Comparison of ENCODE assay signal across 16 cellular contexts in the genomic region with DNA sequence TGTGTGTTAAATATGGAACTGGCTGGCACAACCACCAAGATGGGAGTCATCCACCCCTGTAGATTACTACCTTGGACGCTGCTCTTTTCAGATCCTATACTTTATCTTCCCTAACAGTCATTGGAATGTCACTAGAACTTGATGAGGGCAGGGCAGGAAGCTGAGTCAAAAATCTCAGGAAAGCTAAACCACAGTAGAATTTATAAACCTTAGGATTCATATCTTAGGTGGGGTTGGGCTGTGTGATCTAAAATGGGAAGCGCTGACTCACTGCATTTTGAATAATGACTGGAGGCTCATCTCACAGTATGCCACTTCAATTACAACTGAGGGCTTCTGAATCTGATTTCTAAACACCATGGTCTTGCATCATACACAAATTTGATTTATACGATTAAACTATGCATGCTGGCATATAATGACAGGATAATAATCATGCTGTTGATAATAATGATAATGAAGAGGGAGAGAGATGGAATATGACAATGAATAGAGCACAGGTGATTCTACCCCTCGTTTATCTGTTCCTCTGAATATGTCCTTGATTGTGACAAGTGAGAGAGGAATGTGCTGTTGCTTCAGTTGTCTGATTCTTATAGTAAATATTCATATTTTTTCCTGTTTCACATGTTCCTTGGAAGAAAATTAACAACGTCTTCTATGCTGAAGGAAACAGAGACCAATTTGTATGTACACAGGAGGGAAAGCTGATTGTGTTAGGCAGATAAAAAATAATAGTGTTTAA.
DNase-seq lines count a peak whose midpoint lies in the region; ATAC-seq and TF ChIP-seq lines count a peak whose summit lies in the region.
"Had no signal": no experiment of that assay in that cellular context is flagged by ENCODE, and none has a peak within 500 bp of the region (broad histone marks: within the 10 kb centered on the region; RNA-seq: fewer than 3 reads in every experiment).

No MANE protein-coding gene starts in this region.

- intact Hi-C loops in MCF 10A (cut with micrococcal nuclease) = no loop called here
- intact Hi-C loops in breast epithelium (cut with DNase I; ENCODE audit: low total_unique reads) = no loop called here
- intact Hi-C loops in sciatic nerve (cut with DNase I) = no loop called here

- BruUV-seq in MCF 10A (replicated peaks; lab: Mats Ljungman, UMichigan) = TSS peak; percentile 65

- H3K4me2 ChIP-seq in skeletal muscle satellite cell (ENCODE audit: low read length) = peak overlapping the region; percentile 11

- ATAC-seq in HG02763 (IDR thresholded peaks at IDR 0.05; ENCODE audit: unreplicated experiment) (no peak), sciatic nerve (no peak)
- ATAC-seq: right lobe of liver had no signal

- no peak overlapping the region for H3K27ac ChIP-seq in breast epithelium
- H3K27ac ChIP-seq: right lobe of liver, testis had no signal

- no peak for TF ChIP-seq POLR2A in breast epithelium (IDR thresholded peaks at IDR 0.05)

- POLR2A ChIA-PET in MCF 10A (lab: Yijun Ruan, JAX) = interaction anchor here (0.7 to 1.0 kb wide), 3 partner anchors 9 to 65 kb away, joined by 3 to 4 read pairs (median 3); no protein-coding TSS in a partner anchor

- H3K36me3 ChIP-seq in breast epithelium = no peaks in the 10 kb centered on the region
- H3K36me3 ChIP-seq in skeletal muscle satellite cell (ENCODE audit: insufficient read depth, low read length) = no peaks in the 10 kb centered on the region
- H3K36me3 ChIP-seq: right lobe of liver had no signal

- H3K4me3 ChIP-seq in breast epithelium = no peak overlapping the region
- no peak overlapping the region for H3K4me3 ChIP-seq in foreskin fibroblast (ENCODE audit: low read depth in 1 of 2, low read length in 2 of 2)
- no peak overlapping the region for H3K4me3 ChIP-seq in skeletal muscle satellite cell (ENCODE audit: low read length)
- H3K4me3 ChIP-seq: right lobe of liver, testis had no signal

- CTCF ChIA-PET in MCF 10A (lab: Yijun Ruan, JAX) = interaction anchor here (0.6 to 1.3 kb wide), 4 partner anchors 22 to 934 kb away, joined by 3 to 4 read pairs (median 3); no protein-coding TSS in a partner anchor

- H3K4me1 ChIP-seq in breast epithelium = peaks cover 0 to 5% of the 10 kb centered on the region in 2 donors
- H3K4me1 ChIP-seq in skeletal muscle satellite cell (ENCODE audit: control insufficient read depth, insufficient read depth, low read length) = peaks cover 36% of the 10 kb centered on the region
- H3K4me1 ChIP-seq: right lobe of liver, testis had no signal

- DNase-seq in MCF 10A (ENCODE audit: unreplicated experiment) = peak; percentile 89
- no peak for DNase-seq in breast epithelium (ENCODE audit: low spot score in 2 of 2)
- peak; percentile 33 for DNase-seq in T1000 (lab: John Stamatoyannopoulos, UW)
- peak; percentile 37 to 72 for DNase-seq in foreskin fibroblast
- DNase-seq in sciatic nerve (ENCODE audit: low spot score) = no peak
- no peak for DNase-seq in NCI-H1105 treated with DMSO at 0.1 percent for 48 hours (lab: John Stamatoyannopoulos, UW)
- DNase-seq: activated CD4-positive, alpha-beta T cell treated with anti-CD3 and anti-CD28 coated beads, Interleukin-2, amount 50 U/mL, for 4 hours; DMS79; hippocampal formation; midbrain; NCI-H510A treated with DMSO at 0.1 percent for 48 hours; right lobe of liver; testis had no signal

- peak overlapping the region; percentile 24 for H3K4me3 Mint-ChIP-seq in MCF 10A (ENCODE audit: unreplicated experiment)
- H3K4me3 Mint-ChIP-seq: dendritic cell treated with granulocyte-macrophage colony-stimulating factor and Interleukin-4, amounts not matched to agents 40 ng/mL and 50 ng/mL, for 4 days had no signal

- H3K9me3 ChIP-seq in breast epithelium (no peaks in the 10 kb centered on the region), skeletal muscle satellite cell (replicated peaks; ENCODE audit: low read length) (peaks cover under 1% of the 10 kb centered on the region)
- H3K9me3 ChIP-seq: right lobe of liver, testis had no signal

- peaks cover 19% of the 10 kb centered on the region for H3K4me1 Mint-ChIP-seq in MCF 10A (ENCODE audit: insufficient read depth, unreplicated experiment)

- no peaks in the 10 kb centered on the region for H3K36me3 Mint-ChIP-seq in MCF 10A (ENCODE audit: insufficient read depth, unreplicated experiment)

- H3K27ac Mint-ChIP-seq in MCF 10A (ENCODE audit: low read depth, unreplicated experiment) = peak overlapping the region; percentile 72
- H3K27ac Mint-ChIP-seq: dendritic cell treated with granulocyte-macrophage colony-stimulating factor and Interleukin-4, amounts not matched to agents 40 ng/mL and 50 ng/mL, for 4 days had no signal

- H3K27me3 Mint-ChIP-seq in MCF 10A (ENCODE audit: insufficient read depth, unreplicated experiment) = no peaks in the 10 kb centered on the region
- H3K27me3 Mint-ChIP-seq: dendritic cell treated with granulocyte-macrophage colony-stimulating factor and Interleukin-4, amounts not matched to agents 40 ng/mL and 50 ng/mL, for 4 days had no signal

- H3K9ac ChIP-seq in skeletal muscle satellite cell (ENCODE audit: low read depth, low read length) = peak overlapping the region; percentile 37

- no peak for TF ChIP-seq CTCF in MCF 10A (IDR thresholded peaks at IDR 0.05; ENCODE audit: unreplicated experiment)
- no peak for TF ChIP-seq CTCF in breast epithelium (IDR thresholded peaks at IDR 0.05)
- TF ChIP-seq CTCF in foreskin fibroblast (IDR thresholded peaks at IDR 0.05; ENCODE audit: low read depth, low read length) = no peak

- H3K27me3 ChIP-seq in breast epithelium (no peaks in the 10 kb centered on the region), skeletal muscle satellite cell (ENCODE audit: control insufficient read depth, insufficient read depth, low read length) (no peaks in the 10 kb centered on the region)
- H3K27me3 ChIP-seq: right lobe of liver, testis had no signal

- H3K9me3 Mint-ChIP-seq in MCF 10A (ENCODE audit: unreplicated experiment) = peaks cover 4% of the 10 kb centered on the region

Comparison
In these comparisons a context has a peak if more than half of its experiments do, and no peak if none do; other contexts are left out.
1. DNase-seq: peak in MCF 10A (single experiment), T1000 (single experiment) and foreskin fibroblast (2 of 2); none in breast epithelium (0 of 2), sciatic nerve (single experiment) and NCI-H1105 treated with DMSO at 0.1 percent for 48 hours (single experiment).